Comparison of ENCODE assay signal across 1 cellular context in the genomic region with DNA sequence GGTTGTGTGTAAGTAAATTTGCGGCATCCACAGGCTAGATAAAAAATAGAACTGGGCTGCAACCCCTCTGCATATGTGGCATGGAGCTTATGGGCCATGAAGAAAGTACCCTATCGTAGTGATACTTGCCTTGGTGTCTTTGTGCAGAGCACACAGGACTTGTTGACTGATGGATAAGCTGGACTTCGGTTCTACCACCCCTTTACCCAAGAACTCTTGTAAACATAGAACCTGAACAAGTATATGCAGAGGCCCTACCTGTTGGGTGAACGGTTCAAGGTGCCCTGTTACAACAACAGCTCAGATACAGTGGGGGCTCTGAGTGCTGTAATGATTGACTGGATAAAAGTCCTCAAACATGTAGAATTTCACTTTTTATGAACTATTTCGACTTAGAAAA.
TF ChIP-seq lines count a peak whose summit lies in the region.

No MANE protein-coding gene starts in this region.

TF ChIP-seq in HepG2, 621 proteins besides CTCF, POLR2A, EP300 and RAD21 (continued from another document and continues in another):
- TF ChIP-seq, protein P1, sequence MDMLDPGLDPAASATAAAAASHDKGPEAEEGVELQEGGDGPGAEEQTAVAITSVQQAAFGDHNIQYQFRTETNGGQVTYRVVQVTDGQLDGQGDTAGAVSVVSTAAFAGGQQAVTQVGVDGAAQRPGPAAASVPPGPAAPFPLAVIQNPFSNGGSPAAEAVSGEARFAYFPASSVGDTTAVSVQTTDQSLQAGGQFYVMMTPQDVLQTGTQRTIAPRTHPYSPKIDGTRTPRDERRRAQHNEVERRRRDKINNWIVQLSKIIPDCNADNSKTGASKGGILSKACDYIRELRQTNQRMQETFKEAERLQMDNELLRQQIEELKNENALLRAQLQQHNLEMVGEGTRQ (IDR thresholded peaks at IDR 0.05; ENCODE audit: low read depth, low read length) = no peak
- TF ChIP-seq, protein P1 (CRISPR knock-in tag; IDR thresholded peaks at IDR 0.05; ENCODE audit: borderline replicate concordance) = no peak
- TF ChIP-seq, protein P2, sequence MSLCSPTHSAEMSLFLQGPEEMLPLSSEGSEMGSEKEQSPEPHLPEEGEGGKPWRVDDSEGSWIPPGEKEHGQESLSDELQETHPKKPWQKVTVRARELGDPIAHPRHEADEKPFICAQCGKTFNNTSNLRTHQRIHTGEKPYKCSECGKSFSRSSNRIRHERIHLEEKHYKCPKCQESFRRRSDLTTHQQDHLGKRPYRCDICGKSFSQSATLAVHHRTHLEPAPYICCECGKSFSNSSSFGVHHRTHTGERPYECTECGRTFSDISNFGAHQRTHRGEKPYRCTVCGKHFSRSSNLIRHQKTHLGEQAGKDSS (CRISPR knock-in tag; IDR thresholded peaks at IDR 0.05; ENCODE audit: borderline replicate concordance, low read depth) = no peak
- TF ChIP-seq, protein P3, sequence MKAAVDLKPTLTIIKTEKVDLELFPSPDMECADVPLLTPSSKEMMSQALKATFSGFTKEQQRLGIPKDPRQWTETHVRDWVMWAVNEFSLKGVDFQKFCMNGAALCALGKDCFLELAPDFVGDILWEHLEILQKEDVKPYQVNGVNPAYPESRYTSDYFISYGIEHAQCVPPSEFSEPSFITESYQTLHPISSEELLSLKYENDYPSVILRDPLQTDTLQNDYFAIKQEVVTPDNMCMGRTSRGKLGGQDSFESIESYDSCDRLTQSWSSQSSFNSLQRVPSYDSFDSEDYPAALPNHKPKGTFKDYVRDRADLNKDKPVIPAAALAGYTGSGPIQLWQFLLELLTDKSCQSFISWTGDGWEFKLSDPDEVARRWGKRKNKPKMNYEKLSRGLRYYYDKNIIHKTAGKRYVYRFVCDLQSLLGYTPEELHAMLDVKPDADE (CRISPR knock-in tag; IDR thresholded peaks at IDR 0.05) = no peak
- TF ChIP-seq GTF3A (CRISPR knock-in tag; conservative IDR thresholded peaks at IDR 0.05) (no peak), IKZF4 (CRISPR knock-in tag; IDR thresholded peaks at IDR 0.05; ENCODE audit: borderline replicate concordance, low read depth, not compliant biosample characterization) (no peak), MTA3 (CRISPR knock-in tag; IDR thresholded peaks at IDR 0.05) (no peak), ZNF121 (CRISPR knock-in tag; IDR thresholded peaks at IDR 0.05) (0 out of 2 replicates have a peak, but pooled peaks have one; percentile 28), ZNF383 (CRISPR knock-in tag; IDR thresholded peaks at IDR 0.05; ENCODE audit: borderline replicate concordance) (no peak), ZFY (CRISPR knock-in tag; IDR thresholded peaks at IDR 0.05) (0 out of 2 replicates have a peak, but pooled peaks have one; percentile 18), RXRA (CRISPR knock-in tag; IDR thresholded peaks at IDR 0.05) (peak; percentile 28; the same call in 1 of the 2 replicates), ZSCAN12 (CRISPR knock-in tag; IDR thresholded peaks at IDR 0.05) (no peak), MIXL1 (CRISPR knock-in tag; IDR thresholded peaks at IDR 0.05) (peak; percentile 85; the same call in 1 of the 2 replicates), ZEB1 (IDR thresholded peaks at IDR 0.05; ENCODE audit: insufficient replicate concordance, low read depth) (peak; percentile 98), RARG (CRISPR knock-in tag; IDR thresholded peaks at IDR 0.05; ENCODE audit: low read depth) (no peak), ZNF30 (CRISPR knock-in tag; IDR thresholded peaks at IDR 0.05) (no peak), SMC3 (IDR thresholded peaks at IDR 0.05; ENCODE audit: low read length) (peak; percentile 30; the same call in 1 of the 2 replicates), PHF8 (CRISPR knock-in tag; IDR thresholded peaks at IDR 0.05) (no peak), ZNF720 (CRISPR knock-in tag; IDR thresholded peaks at IDR 0.05) (no peak), BCL6 (CRISPR knock-in tag; IDR thresholded peaks at IDR 0.05) (peak; percentile 81), ZNF562 (CRISPR knock-in tag; IDR thresholded peaks at IDR 0.05; ENCODE audit: borderline replicate concordance) (no peak), PAX8 (CRISPR knock-in tag; IDR thresholded peaks at IDR 0.05; ENCODE audit: borderline replicate concordance) (no peak), ZNF543 (CRISPR knock-in tag; IDR thresholded peaks at IDR 0.05) (0 out of 2 replicates have a peak, but pooled peaks have one; percentile 38), ZFAT (CRISPR knock-in tag; conservative IDR thresholded peaks at IDR 0.05) (no peak), HCFC1 (IDR thresholded peaks at IDR 0.05; ENCODE audit: low read depth, low read length) (no peak), FOXP1 (IDR thresholded peaks at IDR 0.05) (peak; percentile 60; the same call in 1 of the 2 replicates), FOXP1 (CRISPR knock-in tag; IDR thresholded peaks at IDR 0.05) (peak; percentile 93), MEF2D (CRISPR knock-in tag; IDR thresholded peaks at IDR 0.05) (no peak), FOXA3 (CRISPR knock-in tag; IDR thresholded peaks at IDR 0.05) (peak; percentile 97), ATF7-NPFF (CRISPR knock-in tag; IDR thresholded peaks at IDR 0.05; ENCODE audit: low read depth) (no peak), GFI1 (CRISPR knock-in tag; IDR thresholded peaks at IDR 0.05; ENCODE audit: borderline replicate concordance) (peak; percentile 60; the same call in 1 of the 2 replicates), ZNF572 (CRISPR knock-in tag; IDR thresholded peaks at IDR 0.05) (no peak), PRPF4 (IDR thresholded peaks at IDR 0.05; ENCODE audit: low read depth, low read length, poor library complexity, severe bottlenecking) (no peak), ZNF17 (CRISPR knock-in tag; IDR thresholded peaks at IDR 0.05) (no peak), CAMTA2 (CRISPR knock-in tag; IDR thresholded peaks at IDR 0.05; ENCODE audit: borderline replicate concordance) (no peak), HMG20B (CRISPR knock-in tag; conservative IDR thresholded peaks at IDR 0.05) (peak; percentile 67; the same call in 1 of the 2 replicates), ZNF792 (CRISPR knock-in tag; IDR thresholded peaks at IDR 0.05) (peak; percentile 77; the same call in 1 of the 2 replicates), ZNF34 (CRISPR knock-in tag; IDR thresholded peaks at IDR 0.05; ENCODE audit: borderline replicate concordance) (no peak), SRSF9 (IDR thresholded peaks at IDR 0.05; ENCODE audit: borderline replicate concordance, insufficient read depth, low read depth, low read length, poor library complexity, severe bottlenecking) (no peak), ZNF501 (CRISPR knock-in tag; IDR thresholded peaks at IDR 0.05) (no peak), ATRX (CRISPR knock-in tag; IDR thresholded peaks at IDR 0.05; ENCODE audit: borderline replicate concordance) (no peak), NFKBIZ (CRISPR knock-in tag; IDR thresholded peaks at IDR 0.05) (no peak), THAP11 (CRISPR knock-in tag; IDR thresholded peaks at IDR 0.05) (peak; percentile 47), CREB1 (IDR thresholded peaks at IDR 0.05) (no peak), CREB1 (CRISPR knock-in tag; IDR thresholded peaks at IDR 0.05) (no peak; the same call in 1 of the 2 replicates), TRIM24 (CRISPR knock-in tag; IDR thresholded peaks at IDR 0.05) (0 out of 2 replicates have a peak, but pooled peaks have one; percentile 27), ZMAT3 (CRISPR knock-in tag; conservative IDR thresholded peaks at IDR 0.05) (no peak), PITX1 (CRISPR knock-in tag; IDR thresholded peaks at IDR 0.05) (peak; percentile 93), RFX3 (CRISPR knock-in tag; IDR thresholded peaks at IDR 0.05) (no peak), NFE2L2 (IDR thresholded peaks at IDR 0.05; ENCODE audit: low read length) (no peak), TBX3 (IDR thresholded peaks at IDR 0.05; ENCODE audit: borderline replicate concordance) (0 out of 2 replicates have a peak, but pooled peaks have one; percentile 26)
- TF ChIP-seq, protein P4, sequence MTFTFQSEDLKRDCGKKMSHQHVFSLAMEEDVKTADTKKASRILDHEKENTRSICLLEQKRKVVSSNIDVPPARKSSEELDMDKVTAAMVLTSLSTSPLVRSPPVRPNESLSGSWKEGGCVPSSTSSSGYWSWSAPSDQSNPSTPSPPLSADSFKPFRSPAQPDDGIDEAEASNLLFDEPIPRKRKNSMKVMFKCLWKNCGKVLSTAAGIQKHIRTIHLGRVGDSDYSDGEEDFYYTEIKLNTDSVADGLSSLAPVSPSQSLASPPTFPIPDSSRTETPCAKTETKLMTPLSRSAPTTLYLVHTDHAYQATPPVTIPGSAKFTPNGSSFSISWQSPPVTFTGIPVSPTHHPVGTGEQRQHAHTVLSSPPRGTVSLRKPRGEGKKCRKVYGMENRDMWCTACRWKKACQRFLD (CRISPR knock-in tag; IDR thresholded peaks at IDR 0.05; ENCODE audit: borderline replicate concordance) = no peak
- TF ChIP-seq, protein P5, sequence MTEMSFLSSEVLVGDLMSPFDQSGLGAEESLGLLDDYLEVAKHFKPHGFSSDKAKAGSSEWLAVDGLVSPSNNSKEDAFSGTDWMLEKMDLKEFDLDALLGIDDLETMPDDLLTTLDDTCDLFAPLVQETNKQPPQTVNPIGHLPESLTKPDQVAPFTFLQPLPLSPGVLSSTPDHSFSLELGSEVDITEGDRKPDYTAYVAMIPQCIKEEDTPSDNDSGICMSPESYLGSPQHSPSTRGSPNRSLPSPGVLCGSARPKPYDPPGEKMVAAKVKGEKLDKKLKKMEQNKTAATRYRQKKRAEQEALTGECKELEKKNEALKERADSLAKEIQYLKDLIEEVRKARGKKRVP (CRISPR knock-in tag; IDR thresholded peaks at IDR 0.05) = peak in 1 of 2 experiments; percentile 55; a peak in 2 of 4 replicates
- TF ChIP-seq, protein P6, sequence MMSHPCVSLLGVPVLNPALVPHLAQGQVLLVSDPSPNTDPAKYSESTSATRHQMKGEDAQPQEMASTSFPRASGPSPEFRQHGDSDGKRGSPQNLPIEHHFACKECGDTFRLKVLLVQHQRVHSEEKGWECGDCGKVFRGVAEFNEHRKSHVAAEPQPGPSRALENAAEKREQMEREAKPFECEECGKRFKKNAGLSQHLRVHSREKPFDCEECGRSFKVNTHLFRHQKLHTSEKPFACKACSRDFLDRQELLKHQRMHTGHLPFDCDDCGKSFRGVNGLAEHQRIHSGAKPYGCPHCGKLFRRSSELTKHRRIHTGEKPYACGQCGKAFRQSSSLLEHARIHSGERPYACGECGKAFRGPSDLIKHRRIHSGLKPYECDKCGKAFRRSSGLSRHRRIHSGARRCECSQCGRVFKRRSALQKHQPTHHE (CRISPR knock-in tag; IDR thresholded peaks at IDR 0.05; ENCODE audit: borderline replicate concordance) = 0 out of 2 replicates have a peak, but pooled peaks have one; percentile 59
- TF ChIP-seq, protein P7, sequence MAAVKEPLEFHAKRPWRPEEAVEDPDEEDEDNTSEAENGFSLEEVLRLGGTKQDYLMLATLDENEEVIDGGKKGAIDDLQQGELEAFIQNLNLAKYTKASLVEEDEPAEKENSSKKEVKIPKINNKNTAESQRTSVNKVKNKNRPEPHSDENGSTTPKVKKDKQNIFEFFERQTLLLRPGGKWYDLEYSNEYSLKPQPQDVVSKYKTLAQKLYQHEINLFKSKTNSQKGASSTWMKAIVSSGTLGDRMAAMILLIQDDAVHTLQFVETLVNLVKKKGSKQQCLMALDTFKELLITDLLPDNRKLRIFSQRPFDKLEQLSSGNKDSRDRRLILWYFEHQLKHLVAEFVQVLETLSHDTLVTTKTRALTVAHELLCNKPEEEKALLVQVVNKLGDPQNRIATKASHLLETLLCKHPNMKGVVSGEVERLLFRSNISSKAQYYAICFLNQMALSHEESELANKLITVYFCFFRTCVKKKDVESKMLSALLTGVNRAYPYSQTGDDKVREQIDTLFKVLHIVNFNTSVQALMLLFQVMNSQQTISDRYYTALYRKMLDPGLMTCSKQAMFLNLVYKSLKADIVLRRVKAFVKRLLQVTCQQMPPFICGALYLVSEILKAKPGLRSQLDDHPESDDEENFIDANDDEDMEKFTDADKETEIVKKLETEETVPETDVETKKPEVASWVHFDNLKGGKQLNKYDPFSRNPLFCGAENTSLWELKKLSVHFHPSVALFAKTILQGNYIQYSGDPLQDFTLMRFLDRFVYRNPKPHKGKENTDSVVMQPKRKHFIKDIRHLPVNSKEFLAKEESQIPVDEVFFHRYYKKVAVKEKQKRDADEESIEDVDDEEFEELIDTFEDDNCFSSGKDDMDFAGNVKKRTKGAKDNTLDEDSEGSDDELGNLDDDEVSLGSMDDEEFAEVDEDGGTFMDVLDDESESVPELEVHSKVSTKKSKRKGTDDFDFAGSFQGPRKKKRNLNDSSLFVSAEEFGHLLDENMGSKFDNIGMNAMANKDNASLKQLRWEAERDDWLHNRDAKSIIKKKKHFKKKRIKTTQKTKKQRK (IDR thresholded peaks at IDR 0.05; ENCODE audit: low read length) = no peak
- TF ChIP-seq, protein P8, sequence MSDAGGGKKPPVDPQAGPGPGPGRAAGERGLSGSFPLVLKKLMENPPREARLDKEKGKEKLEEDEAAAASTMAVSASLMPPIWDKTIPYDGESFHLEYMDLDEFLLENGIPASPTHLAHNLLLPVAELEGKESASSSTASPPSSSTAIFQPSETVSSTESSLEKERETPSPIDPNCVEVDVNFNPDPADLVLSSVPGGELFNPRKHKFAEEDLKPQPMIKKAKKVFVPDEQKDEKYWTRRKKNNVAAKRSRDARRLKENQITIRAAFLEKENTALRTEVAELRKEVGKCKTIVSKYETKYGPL (CRISPR knock-in tag; IDR thresholded peaks at IDR 0.05) = no peak
- TF ChIP-seq, protein P9, sequence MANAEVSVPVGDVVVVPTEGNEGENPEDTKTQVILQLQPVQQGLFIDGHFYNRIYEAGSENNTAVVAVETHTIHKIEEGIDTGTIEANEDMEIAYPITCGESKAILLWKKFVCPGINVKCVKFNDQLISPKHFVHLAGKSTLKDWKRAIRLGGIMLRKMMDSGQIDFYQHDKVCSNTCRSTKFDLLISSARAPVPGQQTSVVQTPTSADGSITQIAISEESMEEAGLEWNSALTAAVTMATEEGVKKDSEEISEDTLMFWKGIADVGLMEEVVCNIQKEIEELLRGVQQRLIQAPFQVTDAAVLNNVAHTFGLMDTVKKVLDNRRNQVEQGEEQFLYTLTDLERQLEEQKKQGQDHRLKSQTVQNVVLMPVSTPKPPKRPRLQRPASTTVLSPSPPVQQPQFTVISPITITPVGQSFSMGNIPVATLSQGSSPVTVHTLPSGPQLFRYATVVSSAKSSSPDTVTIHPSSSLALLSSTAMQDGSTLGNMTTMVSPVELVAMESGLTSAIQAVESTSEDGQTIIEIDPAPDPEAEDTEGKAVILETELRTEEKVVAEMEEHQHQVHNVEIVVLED (CRISPR knock-in tag; IDR thresholded peaks at IDR 0.05; ENCODE audit: borderline replicate concordance) = no peak
- TF ChIP-seq, protein P10, sequence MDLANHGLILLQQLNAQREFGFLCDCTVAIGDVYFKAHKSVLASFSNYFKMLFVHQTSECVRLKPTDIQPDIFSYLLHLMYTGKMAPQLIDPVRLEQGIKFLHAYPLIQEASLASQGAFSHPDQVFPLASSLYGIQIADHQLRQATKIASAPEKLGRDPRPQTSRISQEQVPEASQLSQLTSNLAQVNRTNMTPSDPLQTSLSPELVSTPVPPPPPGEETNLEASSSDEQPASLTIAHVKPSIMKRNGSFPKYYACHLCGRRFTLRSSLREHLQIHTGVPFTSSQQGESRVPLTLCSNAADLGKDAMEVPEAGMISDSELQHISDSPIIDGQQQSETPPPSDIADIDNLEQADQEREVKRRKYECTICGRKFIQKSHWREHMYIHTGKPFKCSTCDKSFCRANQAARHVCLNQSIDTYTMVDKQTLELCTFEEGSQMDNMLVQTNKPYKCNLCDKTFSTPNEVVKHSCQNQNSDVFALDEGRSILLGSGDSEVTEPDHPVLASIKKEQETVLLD (CRISPR knock-in tag; IDR thresholded peaks at IDR 0.05; ENCODE audit: low read depth) = no peak
